In genomic region chr4:100417565-100417964, GRCh38 we compare ENCODE assay signal across 26 cellular contexts.
A peak's percentile ranks its signal among the peaks of the same experiment; 100 is the strongest.
DNase-seq lines count a peak whose midpoint lies in the region; FAIRE-seq and TF ChIP-seq lines count a peak whose summit lies in the region.
"Had no signal": no experiment of that assay in that cellular context is flagged by ENCODE, and none has a peak within 500 bp of the region (broad histone marks: within the 10 kb centered on the region; RNA-seq: fewer than 3 reads in every experiment).

No MANE protein-coding gene starts in this region.

- no peaks in the 10 kb centered on the region for H4K20me1 ChIP-seq in smooth muscle cell (ENCODE audit: low read depth)

- no peaks in the 10 kb centered on the region for H3K36me3 ChIP-seq in smooth muscle cell (ENCODE audit: low read depth)
- H3K36me3 ChIP-seq: esophagus muscularis mucosa, upper lobe of right lung, WERI-Rb-1 had no signal

- H3F3A ChIP-seq in smooth muscle cell (ENCODE audit: low read depth) = no peaks in the 10 kb centered on the region

- H3K9me3 ChIP-seq in smooth muscle cell (replicated peaks; ENCODE audit: low read depth) = no peaks in the 10 kb centered on the region
- H3K9me3 ChIP-seq: A549, esophagus muscularis mucosa, upper lobe of right lung had no signal

- TF ChIP-seq CTCF in foreskin fibroblast (IDR thresholded peaks at IDR 0.05; ENCODE audit: low read depth, low read length) = no peak
- no peak for TF ChIP-seq CTCF in smooth muscle cell (IDR thresholded peaks at IDR 0.05; ENCODE audit: borderline replicate concordance, insufficient read depth, poor library complexity, severe bottlenecking)

- FAIRE-seq in RCC 7860 (lab: Jason Lieb, UNC) = no peak
- FAIRE-seq: A549 had no signal

- no peaks in the 10 kb centered on the region for H3K36me3 Mint-ChIP-seq in activated T-cell treated with anti-CD3 and anti-CD28 coated beads, Interleukin-2, amount 50 U/mL, for 24 hours (ENCODE audit: low read depth)
- H3K36me3 Mint-ChIP-seq: CD14-positive monocyte, naive B cell had no signal

- H3K4me2 ChIP-seq in smooth muscle cell = no peak overlapping the region
- H3K4me2 ChIP-seq: A549 had no signal

- H3K9ac ChIP-seq in smooth muscle cell (ENCODE audit: low read depth) = no peak overlapping the region
- H3K9ac ChIP-seq: parathyroid adenoma had no signal

- no peaks in the 10 kb centered on the region for H3K9me3 Mint-ChIP-seq in activated T-cell treated with anti-CD3 and anti-CD28 coated beads, Interleukin-2, amount 50 U/mL, for 24 hours
- H3K9me3 Mint-ChIP-seq: CD14-positive monocyte, naive B cell had no signal

- no peaks in the 10 kb centered on the region for H3K79me2 ChIP-seq in smooth muscle cell (ENCODE audit: low read depth)
- H3K79me2 ChIP-seq: parathyroid adenoma had no signal

- peaks cover 6% of the 10 kb centered on the region for H3K27me3 Mint-ChIP-seq in activated T-cell treated with anti-CD3 and anti-CD28 coated beads, Interleukin-2, amount 50 U/mL, for 24 hours
- H3K27me3 Mint-ChIP-seq: naive B cell had no signal

- H3K27ac ChIP-seq in smooth muscle cell (ENCODE audit: low read depth) = no peak overlapping the region
- H3K27ac ChIP-seq: A549, esophagus muscularis mucosa, parathyroid adenoma, upper lobe of right lung, WERI-Rb-1 had no signal

- no peak overlapping the region for H3K27ac Mint-ChIP-seq in activated T-cell treated with anti-CD3 and anti-CD28 coated beads, Interleukin-2, amount 50 U/mL, for 24 hours
- H3K27ac Mint-ChIP-seq: CD14-positive monocyte, naive B cell had no signal

- H3K4me1 ChIP-seq in smooth muscle cell (ENCODE audit: low read depth) = peaks cover 4% of the 10 kb centered on the region
- H3K4me1 ChIP-seq: parathyroid adenoma, upper lobe of right lung had no signal

- no peak overlapping the region for H3K4me3 Mint-ChIP-seq in activated T-cell treated with anti-CD3 and anti-CD28 coated beads, Interleukin-2, amount 50 U/mL, for 24 hours
- H3K4me3 Mint-ChIP-seq: CD14-positive monocyte, naive B cell had no signal

- 64% methylated on average over 1 of the region's 1 CpG for WGBS in smooth muscle cell (ENCODE audit: low lambda C conversion rate)

- H3K4me3 ChIP-seq in foreskin fibroblast (ENCODE audit: low read depth in 1 of 2, low read length in 2 of 2) (no peak overlapping the region), smooth muscle cell (no peak overlapping the region)
- H3K4me3 ChIP-seq: A549, esophagus muscularis mucosa, lung, upper lobe of right lung had no signal

- no peaks in the 10 kb centered on the region for H3K4me1 Mint-ChIP-seq in activated T-cell treated with anti-CD3 and anti-CD28 coated beads, Interleukin-2, amount 50 U/mL, for 24 hours (ENCODE audit: low read depth)
- H3K4me1 Mint-ChIP-seq: CD14-positive monocyte, naive B cell had no signal

- DNase-seq in NCI-H748 (lab: John Stamatoyannopoulos, UW; ENCODE audit: unreplicated experiment) = peak; percentile 1
- no peak for DNase-seq in NCI-H748 treated with DMSO at 0.1 percent for 48 hours (lab: John Stamatoyannopoulos, UW)
- peak; percentile 24 for DNase-seq in amniotic epithelial cell (ENCODE audit: low read depth)
- DNase-seq in foreskin fibroblast = peak; percentile 60 to 86
- DNase-seq in smooth muscle cell (lab: John Stamatoyannopoulos, UW; ENCODE audit: unreplicated experiment) = no peak
- no peak for DNase-seq in RCC 7860 (ENCODE audit: low spot score)
- DNase-seq in activated T-cell treated with anti-CD3 and anti-CD28 coated beads, Interleukin-2, amount 50 U/mL, for 24 hours = no peak
- DNase-seq in NK-92 (lab: John Stamatoyannopoulos, UW; ENCODE audit: unreplicated experiment) = no peak
- DNase-seq: activated CD4-positive, alpha-beta T cell treated with anti-CD3 and anti-CD28 coated beads, Interleukin-2, amount 50 U/mL, for 4 hours; activated T-cell treated with anti-CD3 and anti-CD28 coated beads for 4 hours; cerebellar nuclear complex; effector CD8-positive, alpha-beta T cell; hippocampal formation; islet precursor cell; KG1; naive B cell; NCI-H2029; SIG-M5; stimulated activated CD4-positive, alpha-beta T cell treated with anti-CD3 and anti-CD28 coated beads, Interleukin-4, amount 100 ng/mL, for 4 hours; upper lobe of right lung; WERI-Rb-1 had no signal

- H2AFZ ChIP-seq in smooth muscle cell (ENCODE audit: low read depth) = peak overlapping the region; percentile 21
- H2AFZ ChIP-seq: parathyroid adenoma had no signal

- no peaks in the 10 kb centered on the region for H3K27me3 ChIP-seq in smooth muscle cell (ENCODE audit: low read depth)
- H3K27me3 ChIP-seq: esophagus muscularis mucosa, upper lobe of right lung had no signal

Comparison
In these comparisons a context has a peak if more than half of its experiments do, and no peak if none do; other contexts are left out.
1. DNase-seq: peak in NCI-H748 (single experiment), amniotic epithelial cell (single experiment) and foreskin fibroblast (2 of 2); none in NCI-H748 treated with DMSO at 0.1 percent for 48 hours (single experiment), smooth muscle cell (single experiment), RCC 7860 (single experiment), activated T-cell treated with anti-CD3 and anti-CD28 coated beads, Interleukin-2, amount 50 U/mL, for 24 hours (single experiment) and NK-92 (single experiment).